11 cellular contexts compared by ENCODE assay signal in the genomic region with DNA sequence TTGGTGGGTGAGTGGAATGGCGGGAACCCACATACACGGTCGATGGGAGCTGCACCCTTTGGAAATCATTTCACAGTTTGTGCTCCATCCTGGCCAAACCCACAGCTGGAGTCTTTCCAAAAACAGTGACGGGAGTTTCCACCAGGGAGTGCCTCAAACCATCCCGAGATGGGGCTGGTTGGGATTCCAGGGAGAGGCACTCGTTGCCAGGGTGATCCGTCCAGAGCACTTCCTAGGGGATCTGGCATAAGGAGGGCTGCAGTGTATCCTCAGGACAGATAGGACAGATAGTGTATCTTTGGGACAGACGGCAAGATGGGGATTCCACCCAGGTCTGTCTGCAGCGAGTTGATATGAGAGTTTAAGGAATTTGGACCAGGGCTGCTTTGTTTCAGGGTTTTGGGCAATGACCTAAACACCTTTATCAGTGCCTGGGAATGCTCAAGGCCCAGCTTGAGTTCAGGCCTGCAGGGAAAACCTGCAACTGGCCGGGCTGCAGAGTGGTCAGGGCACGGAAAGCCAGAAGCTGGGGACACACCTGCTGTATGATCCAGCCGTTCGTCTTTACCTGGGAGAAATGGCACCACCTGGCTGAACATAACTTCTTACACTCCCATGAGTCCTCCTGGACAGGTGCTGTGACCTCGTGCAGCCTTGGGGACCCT. TPM values are rescaled to one million over a fixed set of nuclear protein-coding genes. Genes with fewer than 3 reads are reported as not detected.
DNase-seq lines count a peak whose midpoint lies in the region; ATAC-seq and TF ChIP-seq lines count a peak whose summit lies in the region.
"Had no signal": no experiment of that assay in that cellular context is flagged by ENCODE, and none has a peak within 500 bp of the region (broad histone marks: within the 10 kb centered on the region; RNA-seq: fewer than 3 reads in every experiment).

No MANE protein-coding gene starts in this region.

- H3K27me3 ChIP-seq in sigmoid colon: no peaks in the 10 kb centered on the region
- no peaks in the 10 kb centered on the region for H3K27me3 ChIP-seq in CD8-positive, alpha-beta T cell (ENCODE audit: insufficient read depth, low read length)

- H3K36me3 Mint-ChIP-seq in activated CD4-positive, alpha-beta memory T cell treated with anti-CD3 and anti-CD28 coated beads, Interleukin-2, amount 10 ng/mL, durations not matched to agents 7 days and 5 days (ENCODE audit: low read depth): peaks cover 2% of the 10 kb centered on the region
- peaks cover 2% of the 10 kb centered on the region for H3K36me3 Mint-ChIP-seq in CD8-positive, alpha-beta T cell
- H3K36me3 Mint-ChIP-seq: natural killer cell had no signal

- no peaks in the 10 kb centered on the region for H3K9me2 ChIP-seq in OCI-LY7 (ENCODE audit: insufficient read depth, low read length)

- H3K9me3 ChIP-seq in sigmoid colon (no peaks in the 10 kb centered on the region), OCI-LY7 (ENCODE audit: low read length) (no peaks in the 10 kb centered on the region)
- no peaks in the 10 kb centered on the region for H3K9me3 ChIP-seq in CD8-positive, alpha-beta T cell (ENCODE audit: low read length)

- H3K27ac Mint-ChIP-seq in activated CD4-positive, alpha-beta memory T cell treated with anti-CD3 and anti-CD28 coated beads, Interleukin-2, amount 10 ng/mL, durations not matched to agents 7 days and 5 days: no peak overlapping the region
- H3K27ac Mint-ChIP-seq in CD8-positive, alpha-beta T cell: no peak overlapping the region
- H3K27ac Mint-ChIP-seq: natural killer cell had no signal

- DNase-seq in GM04504 (ENCODE audit: low read depth) (peak; percentile 38), fibroblast of pulmonary artery (ENCODE audit: low read depth) (peak; percentile 84), sigmoid colon (peak; percentile 76), OCI-LY7 (ENCODE audit: low spot score) (no peak)
- DNase-seq in activated CD4-positive, alpha-beta memory T cell treated with anti-CD3 and anti-CD28 coated beads, Interleukin-2, amount 10 ng/mL, durations not matched to agents 7 days and 5 days: peak; percentile 8
- no peak for DNase-seq in CD8-positive, alpha-beta T cell
- DNase-seq: natural killer cell; NCI-H1436 treated with DMSO at 0.1 percent for 48 hours; stimulated activated naive CD4-positive, alpha-beta T cell had no signal

- BruUV-seq in OCI-LY7 (replicated peaks; lab: Mats Ljungman, UMichigan): no TSS peak

- no peaks in the 10 kb centered on the region for H3K27me3 Mint-ChIP-seq in activated CD4-positive, alpha-beta memory T cell treated with anti-CD3 and anti-CD28 coated beads, Interleukin-2, amount 10 ng/mL, durations not matched to agents 7 days and 5 days
- H3K27me3 Mint-ChIP-seq in CD8-positive, alpha-beta T cell (ENCODE audit: low read depth): no peaks in the 10 kb centered on the region

- H3K36me3 ChIP-seq in sigmoid colon (no peaks in the 10 kb centered on the region), OCI-LY7 (ENCODE audit: insufficient read depth, low read length) (no peaks in the 10 kb centered on the region)
- H3K36me3 ChIP-seq in CD8-positive, alpha-beta T cell (ENCODE audit: insufficient read depth, low read length): no peaks in the 10 kb centered on the region

- TF ChIP-seq CTCF in fibroblast of pulmonary artery (IDR thresholded peaks at IDR 0.05; ENCODE audit: low read length, missing control alignments): no peak
- no peak for TF ChIP-seq CTCF in sigmoid colon (IDR thresholded peaks at IDR 0.05)
- TF ChIP-seq CTCF in CD8-positive, alpha-beta T cell (IDR thresholded peaks at IDR 0.05): no peak
- TF ChIP-seq CTCF in OCI-LY7 (conservative IDR thresholded peaks at IDR 0.05; ENCODE audit: low read length): no peak

- CTCF ChIA-PET in activated CD4-positive, alpha-beta memory T cell treated with anti-CD3 and anti-CD28 coated beads, Interleukin-2, amount 10 ng/mL, durations not matched to agents 7 days and 5 days (lab: Charles Lee): interaction anchor here (0.9 to 2.0 kb wide), 2 partner anchors 17 to 152 kb away, joined by 3 to 37 read pairs; no protein-coding TSS in a partner anchor
- CTCF ChIA-PET in CD8-positive, alpha-beta T cell (lab: Charles Lee): interaction anchor here (1.0 to 6.4 kb wide), 4 partner anchors 10 to 306 kb away, joined by 3 to 38 read pairs (median 6); no protein-coding TSS in a partner anchor
- CTCF ChIA-PET in OCI-LY7 (lab: Charles Lee; ENCODE audit: unreplicated experiment): no interaction called here

- ATAC-seq in HG03159 (IDR thresholded peaks at IDR 0.05; ENCODE audit: unreplicated experiment): no peak
- ATAC-seq in HG02938 (IDR thresholded peaks at IDR 0.05; ENCODE audit: unreplicated experiment): no peak
- no peak for ATAC-seq in CD8-positive, alpha-beta T cell
- ATAC-seq: natural killer cell had no signal

- H4K20me1 ChIP-seq in OCI-LY7 (ENCODE audit: insufficient read depth, low read length): no peaks in the 10 kb centered on the region

- 47 to 74% methylated on average over 14 of the region's 14 CpGs for WGBS in sigmoid colon, 2 donors

- H2AFZ ChIP-seq in OCI-LY7 (ENCODE audit: low read length): no peak overlapping the region

- peaks cover 32% of the 10 kb centered on the region for H3K4me1 Mint-ChIP-seq in activated CD4-positive, alpha-beta memory T cell treated with anti-CD3 and anti-CD28 coated beads, Interleukin-2, amount 10 ng/mL, durations not matched to agents 7 days and 5 days
- H3K4me1 Mint-ChIP-seq in CD8-positive, alpha-beta T cell (ENCODE audit: low read depth): peaks cover 33% of the 10 kb centered on the region

- no peaks in the 10 kb centered on the region for H3K9me3 Mint-ChIP-seq in activated CD4-positive, alpha-beta memory T cell treated with anti-CD3 and anti-CD28 coated beads, Interleukin-2, amount 10 ng/mL, durations not matched to agents 7 days and 5 days
- no peaks in the 10 kb centered on the region for H3K9me3 Mint-ChIP-seq in CD8-positive, alpha-beta T cell
- H3K9me3 Mint-ChIP-seq: natural killer cell had no signal

- no peak for TF ChIP-seq EP300 in sigmoid colon (IDR thresholded peaks at IDR 0.05)

- H3K4me1 ChIP-seq in sigmoid colon: peaks cover 0 to 76% (median 68%) of the 10 kb centered on the region in 4 donors
- H3K4me1 ChIP-seq in CD8-positive, alpha-beta T cell (ENCODE audit: insufficient read depth, low read length): peaks cover 27% of the 10 kb centered on the region
- no peaks in the 10 kb centered on the region for H3K4me1 ChIP-seq in OCI-LY7 (ENCODE audit: insufficient read depth, low read length, poor library complexity, severe bottlenecking)

- intact Hi-C loops in sigmoid colon (cut with DNase I): loop anchor here (2.0 to 10.0 kb wide), 3 partner anchors 18 to 326 kb away; a partner anchor contains a TSS
- intact Hi-C loops in CD8-positive, alpha-beta T cell (cut with DNase I, micrococcal nuclease): loop anchor here (2.0 to 5.0 kb wide), 4 partner anchors 20 to 531 kb away; no protein-coding TSS in a partner anchor
- intact Hi-C loops in OCI-LY7 (cut with micrococcal nuclease; ENCODE audit: unreplicated experiment): no loop called here

- TF ChIP-seq POLR2A in sigmoid colon (IDR thresholded peaks at IDR 0.05): no peak

- no peak overlapping the region for H3K4me3 ChIP-seq in fibroblast of pulmonary artery (replicated peaks; ENCODE audit: low read depth, low read length)
- H3K4me3 ChIP-seq in sigmoid colon: no peak overlapping the region
- no peak overlapping the region for H3K4me3 ChIP-seq in CD8-positive, alpha-beta T cell (ENCODE audit: low read depth, low read length)
- no peak overlapping the region for H3K4me3 ChIP-seq in OCI-LY7 (ENCODE audit: low read depth, low read length, poor library complexity, severe bottlenecking)

- H3K4me3 Mint-ChIP-seq in activated CD4-positive, alpha-beta memory T cell treated with anti-CD3 and anti-CD28 coated beads, Interleukin-2, amount 10 ng/mL, durations not matched to agents 7 days and 5 days: no peak overlapping the region
- no peak overlapping the region for H3K4me3 Mint-ChIP-seq in CD8-positive, alpha-beta T cell

- H3K79me2 ChIP-seq in OCI-LY7 (ENCODE audit: insufficient read depth, low read depth, low read length): no peaks in the 10 kb centered on the region

- no peak overlapping the region for H3K4me2 ChIP-seq in OCI-LY7 (ENCODE audit: low read length)

- H3K27ac ChIP-seq in sigmoid colon: peak overlapping the region; percentile 87 to 98 (median 96)
- no peak overlapping the region for H3K27ac ChIP-seq in CD8-positive, alpha-beta T cell (ENCODE audit: low read depth, low read length)
- no peak overlapping the region for H3K27ac ChIP-seq in OCI-LY7 (ENCODE audit: low read depth, low read length, poor library complexity, severe bottlenecking)

- POLR2A ChIA-PET in activated CD4-positive, alpha-beta memory T cell treated with anti-CD3 and anti-CD28 coated beads, Interleukin-2, amount 10 ng/mL, durations not matched to agents 7 days and 5 days (lab: Charles Lee): no interaction called here
- POLR2A ChIA-PET in CD8-positive, alpha-beta T cell (lab: Charles Lee): no interaction called here
- POLR2A ChIA-PET in OCI-LY7 (lab: Charles Lee): no interaction called here

RNA-seq across cellular contexts. Expression of a gene that starts 3.4 kb away (rescaled TPM):
- total RNA-seq in activated CD4-positive, alpha-beta memory T cell treated with anti-CD3 and anti-CD28 coated beads, Interleukin-2, amount 10 ng/mL, durations not matched to agents 7 days and 5 days: 10 to 100 TPM; 23.5 to 25.1 TPM
- total RNA-seq in sigmoid colon (10 to 100 TPM; 13.0 to 31.3 (median 20.9) TPM), OCI-LY7 (2022) (17.0 and 20.4 TPM in 2 replicates)
- polyA plus RNA-seq in sigmoid colon: 10 to 100 TPM in 1 of 3 donors, 1 to 10 TPM in 2; 2.5 to 21.6 (median 3.0) TPM
- total RNA-seq in CD8-positive, alpha-beta T cell: 10 to 100 TPM; 54.7 to 56.7 TPM
- total RNA-seq in OCI-LY7 (2014; rRNA removed; shearing (Covaris generic)): 14.4 and 20.5 TPM in 2 replicates

Comparison
In these comparisons a context has a peak if more than half of its experiments do, and no peak if none do; other contexts are left out.
1. DNase-seq: peak in GM04504 (single experiment), activated CD4-positive, alpha-beta memory T cell treated with anti-CD3 and anti-CD28 coated beads, Interleukin-2, amount 10 ng/mL, durations not matched to agents 7 days and 5 days (single experiment), fibroblast of pulmonary artery (single experiment) and sigmoid colon (single experiment); none in CD8-positive, alpha-beta T cell (0 of 7) and OCI-LY7 (single experiment).
2. H3K27ac ChIP-seq: peak in sigmoid colon (4 of 4); none in CD8-positive, alpha-beta T cell (single experiment) and OCI-LY7 (single experiment).